Comparison of ENCODE assay signal across 9 cellular contexts in the genomic region with DNA sequence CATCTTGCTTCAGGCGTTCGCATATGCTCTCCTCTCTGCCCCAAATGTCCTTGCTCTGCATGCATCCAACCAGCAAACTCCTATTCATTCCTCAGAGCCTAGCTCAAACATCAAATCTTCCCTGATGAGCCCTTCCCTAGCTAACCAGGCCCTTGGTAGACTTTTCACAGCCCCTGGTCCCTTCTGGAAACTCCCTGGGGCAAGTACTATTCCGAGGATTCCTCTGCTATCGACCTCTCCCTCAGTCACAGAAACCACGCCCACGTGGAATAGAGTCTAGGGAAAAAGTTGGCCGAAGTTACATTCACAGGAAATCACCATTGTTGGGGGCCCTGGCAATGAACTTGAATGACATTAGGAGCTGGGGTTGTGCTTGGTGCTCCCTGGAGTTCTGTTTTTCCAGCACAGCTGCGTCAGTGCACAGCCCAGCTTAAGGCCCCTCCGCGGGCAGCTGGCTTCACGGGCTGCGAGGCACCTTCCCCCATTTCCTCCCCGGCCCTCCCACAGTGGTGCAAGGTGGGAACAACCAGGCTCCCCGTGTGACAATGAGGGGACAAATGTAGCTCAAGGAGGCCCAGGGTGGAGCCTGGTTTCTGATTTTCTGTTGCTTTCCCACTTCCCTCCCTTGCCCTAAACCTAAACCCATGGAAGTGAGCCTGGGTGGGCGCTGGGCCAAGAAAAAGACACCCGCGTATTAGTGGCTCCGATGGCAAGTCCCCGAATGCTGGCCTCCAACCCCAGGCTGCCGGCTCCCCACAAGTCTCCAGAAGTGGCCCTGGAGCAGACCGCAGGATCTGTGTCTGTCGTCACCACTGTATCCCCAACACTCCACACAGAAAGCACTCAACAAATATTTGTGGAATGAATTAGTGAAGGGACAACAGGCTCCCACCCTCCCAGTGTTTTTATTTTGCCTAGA. TPM values are rescaled to one million over a fixed set of nuclear protein-coding genes. Genes with fewer than 3 reads are reported as not detected.
DNase-seq lines count a peak whose midpoint lies in the region; ATAC-seq and TF ChIP-seq lines count a peak whose summit lies in the region.
"Had no signal": no experiment of that assay in that cellular context is flagged by ENCODE, and none has a peak within 500 bp of the region (broad histone marks: within the 10 kb centered on the region; RNA-seq: fewer than 3 reads in every experiment).

No MANE protein-coding gene starts in this region.

- H4K20me1 ChIP-seq in smooth muscle cell (ENCODE audit: low read depth), result peaks cover 86% of the 10 kb centered on the region
- H4K20me1 ChIP-seq in OCI-LY7 (ENCODE audit: insufficient read depth, low read length), result peaks cover 6% of the 10 kb centered on the region; the same call in 1 of the 2 replicates

- H3K79me2 ChIP-seq in smooth muscle cell (ENCODE audit: low read depth), result peaks cover 94% of the 10 kb centered on the region
- H3K79me2 ChIP-seq in OCI-LY7 (ENCODE audit: insufficient read depth, low read depth, low read length), result peaks cover 30% of the 10 kb centered on the region; the same call in 1 of the 2 replicates

- H2AFZ ChIP-seq in smooth muscle cell (ENCODE audit: low read depth), result no peak overlapping the region
- no peak overlapping the region for H2AFZ ChIP-seq in OCI-LY7 (ENCODE audit: low read length)

- 11% methylated on average over 22 of the region's 22 CpGs for WGBS in right cardiac atrium
- 48% methylated on average over 22 of the region's 22 CpGs for WGBS in smooth muscle cell (ENCODE audit: low lambda C conversion rate)

- peak; percentile 12 to 43 for ATAC-seq in right cardiac atrium
- no peak for ATAC-seq in GM19324 (IDR thresholded peaks at IDR 0.05; ENCODE audit: low FRiP score, unreplicated experiment)

- H3K36me3 ChIP-seq in ascending aorta (no peaks in the 10 kb centered on the region), smooth muscle cell (ENCODE audit: low read depth) (no peaks in the 10 kb centered on the region), OCI-LY7 (ENCODE audit: insufficient read depth, low read length) (no peaks in the 10 kb centered on the region)

- TF ChIP-seq CTCF in ascending aorta (IDR thresholded peaks at IDR 0.05), result no peak
- TF ChIP-seq CTCF in smooth muscle cell (IDR thresholded peaks at IDR 0.05; ENCODE audit: borderline replicate concordance, insufficient read depth, poor library complexity, severe bottlenecking), result no peak
- TF ChIP-seq CTCF in OCI-LY7 (conservative IDR thresholded peaks at IDR 0.05; ENCODE audit: low read length), result no peak

- intact Hi-C loops in ascending aorta (cut with DNase I) (loop anchor here (5.0 to 10.0 kb wide), 2 partner anchors 213 to 350 kb away; partner anchors contain the start of gene ARFGAP3), right cardiac atrium (cut with DNase I) (no loop called here), OCI-LY7 (cut with micrococcal nuclease; ENCODE audit: unreplicated experiment) (no loop called here)

- H3K4me2 ChIP-seq in smooth muscle cell (peak overlapping the region; percentile 73), OCI-LY7 (ENCODE audit: low read length) (no peak overlapping the region)

- POLR2A ChIA-PET in OCI-LY7 (lab: Charles Lee), result interaction anchor here (2.0 kb wide), 1 partner anchor 11 kb away, joined by 6 read pairs; no protein-coding TSS in a partner anchor

- CTCF ChIA-PET in OCI-LY7 (lab: Charles Lee; ENCODE audit: unreplicated experiment), result no interaction called here

- BruUV-seq in OCI-LY7 (replicated peaks; lab: Mats Ljungman, UMichigan), result no TSS peak

- DNase-seq in G401 (ENCODE audit: low spot score), result peak; percentile 45
- DNase-seq in ascending aorta (ENCODE audit: low spot score in 2 of 2), result no peak
- DNase-seq in right cardiac atrium, result peak; percentile 70 to 91 (median 85)
- DNase-seq in smooth muscle cell (lab: John Stamatoyannopoulos, UW; ENCODE audit: unreplicated experiment), result peak; percentile 20
- DNase-seq in KG1 (lab: John Stamatoyannopoulos, UW), result no peak
- no peak for DNase-seq in OCI-LY7 (ENCODE audit: low spot score)
- DNase-seq in SKM-1 (lab: John Stamatoyannopoulos, UW; ENCODE audit: unreplicated experiment), result no peak
- DNase-seq: T1000 had no signal

- peak overlapping the region; percentile 74 to 97 for H3K4me3 ChIP-seq in ascending aorta
- peak overlapping the region; percentile 14 for H3K4me3 ChIP-seq in right cardiac atrium (ENCODE audit: low read length)
- H3K4me3 ChIP-seq in smooth muscle cell, result no peak overlapping the region
- no peak overlapping the region for H3K4me3 ChIP-seq in OCI-LY7 (ENCODE audit: low read depth, low read length, poor library complexity, severe bottlenecking)

- H3K27ac ChIP-seq in ascending aorta, result peak overlapping the region; percentile 88 to 98
- peak overlapping the region; percentile 91 for H3K27ac ChIP-seq in right cardiac atrium (ENCODE audit: low read length)
- peak overlapping the region; percentile 67 for H3K27ac ChIP-seq in smooth muscle cell (ENCODE audit: low read depth)
- H3K27ac ChIP-seq in OCI-LY7 (ENCODE audit: low read depth, low read length, poor library complexity, severe bottlenecking), result no peak overlapping the region

- H3K4me1 ChIP-seq in ascending aorta (peaks cover 19 to 63% of the 10 kb centered on the region in 2 donors), right cardiac atrium (ENCODE audit: control insufficient read depth, insufficient read depth, low read length) (peaks cover 36% of the 10 kb centered on the region), smooth muscle cell (ENCODE audit: low read depth) (peaks cover 16% of the 10 kb centered on the region), OCI-LY7 (ENCODE audit: insufficient read depth, low read length, poor library complexity, severe bottlenecking) (peaks cover 31% of the 10 kb centered on the region)

- no peaks in the 10 kb centered on the region for H3K9me2 ChIP-seq in OCI-LY7 (ENCODE audit: insufficient read depth, low read length)

- peak overlapping the region; percentile 6 for H3K9ac ChIP-seq in smooth muscle cell (ENCODE audit: low read depth)

- H3K27me3 ChIP-seq in ascending aorta (no peaks in the 10 kb centered on the region), right cardiac atrium (ENCODE audit: control insufficient read depth, insufficient read depth) (no peaks in the 10 kb centered on the region), smooth muscle cell (ENCODE audit: low read depth) (no peaks in the 10 kb centered on the region)

- H3F3A ChIP-seq in smooth muscle cell (ENCODE audit: low read depth), result no peaks in the 10 kb centered on the region

- no peaks in the 10 kb centered on the region for H3K9me3 ChIP-seq in ascending aorta
- no peaks in the 10 kb centered on the region for H3K9me3 ChIP-seq in right cardiac atrium (ENCODE audit: control insufficient read depth, low read length)
- H3K9me3 ChIP-seq in smooth muscle cell (replicated peaks; ENCODE audit: low read depth), result no peaks in the 10 kb centered on the region
- no peaks in the 10 kb centered on the region for H3K9me3 ChIP-seq in OCI-LY7 (ENCODE audit: low read length)

- in situ Hi-C loops in G401 (cut with HindIII; ENCODE audit: low sequenced_read_pairs), result no loop called here

RNA-seq across cellular contexts. Expression of gene ATP5MGL, which starts 4.3 kb away (rescaled TPM):
- total RNA-seq in G401 (2014; rRNA removed; shearing (Covaris generic)), result not detected in 2 replicates
- not detected for total RNA-seq in ascending aorta
- total RNA-seq in right cardiac atrium, result 1 to 10 TPM in 1 of 4 donors, under 1 TPM in 2, not detected in 1; 0.40 to 1.1 (median 0.47) TPM
- 0.16 TPM for polyA plus RNA-seq in right cardiac atrium
- 1.3 and 2.8 TPM in 2 replicates for total RNA-seq in smooth muscle cell
- 0.41 TPM in 1 of 2 replicates, not detected in the other for polyA plus RNA-seq in smooth muscle cell
- total RNA-seq in OCI-LY7 (2014; rRNA removed; shearing (Covaris generic)), result 0.92 and 0.93 TPM in 2 replicates
- total RNA-seq in OCI-LY7 (2022), result 1.1 and 1.8 TPM in 2 replicates

RNA-seq across cellular contexts. Expression of gene CYB5R3, which starts 4.5 kb away (rescaled TPM):
- 39.0 and 44.6 TPM in 2 replicates for total RNA-seq in G401 (2014; rRNA removed; shearing (Covaris generic))
- 455 TPM for total RNA-seq in ascending aorta
- 100 to 1,000 TPM; 343 to 487 (median 377) TPM for total RNA-seq in right cardiac atrium
- 322 TPM for polyA plus RNA-seq in right cardiac atrium
- 76.8 and 78.2 TPM in 2 replicates for total RNA-seq in smooth muscle cell
- polyA plus RNA-seq in smooth muscle cell, result 321 and 365 TPM in 2 replicates
- total RNA-seq in OCI-LY7 (2014; rRNA removed; shearing (Covaris generic)), result 28.5 and 38.0 TPM in 2 replicates
- 68.9 and 74.7 TPM in 2 replicates for total RNA-seq in OCI-LY7 (2022)

RNA-seq across cellular contexts. Expression of gene POLDIP3, which starts 30.0 kb away (rescaled TPM):
- total RNA-seq in G401 (2014; rRNA removed; shearing (Covaris generic)), result 11.1 and 14.7 TPM in 2 replicates
- total RNA-seq in ascending aorta, result 22.9 TPM
- total RNA-seq in right cardiac atrium, result 10 to 100 TPM; 33.2 to 44.7 (median 38.7) TPM
- polyA plus RNA-seq in right cardiac atrium, result 20.8 TPM
- total RNA-seq in smooth muscle cell, result 27.8 and 31.1 TPM in 2 replicates
- polyA plus RNA-seq in smooth muscle cell, result 45.5 and 49.4 TPM in 2 replicates
- 52.7 and 70.7 TPM in 2 replicates for total RNA-seq in OCI-LY7 (2014; rRNA removed; shearing (Covaris generic))
- 73.5 and 74.1 TPM in 2 replicates for total RNA-seq in OCI-LY7 (2022)

Comparison
In these comparisons a context has a peak if more than half of its experiments do, and no peak if none do; other contexts are left out.
1. DNase-seq: peak in G401 (single experiment), right cardiac atrium (3 of 3) and smooth muscle cell (single experiment); none in ascending aorta (0 of 2), KG1 (single experiment), OCI-LY7 (single experiment) and SKM-1 (single experiment).
2. H3K4me3 ChIP-seq: peak in ascending aorta (2 of 2) and right cardiac atrium (single experiment); none in smooth muscle cell (single experiment) and OCI-LY7 (single experiment).